33 cellular contexts compared by ENCODE assay signal in the genomic region with DNA sequence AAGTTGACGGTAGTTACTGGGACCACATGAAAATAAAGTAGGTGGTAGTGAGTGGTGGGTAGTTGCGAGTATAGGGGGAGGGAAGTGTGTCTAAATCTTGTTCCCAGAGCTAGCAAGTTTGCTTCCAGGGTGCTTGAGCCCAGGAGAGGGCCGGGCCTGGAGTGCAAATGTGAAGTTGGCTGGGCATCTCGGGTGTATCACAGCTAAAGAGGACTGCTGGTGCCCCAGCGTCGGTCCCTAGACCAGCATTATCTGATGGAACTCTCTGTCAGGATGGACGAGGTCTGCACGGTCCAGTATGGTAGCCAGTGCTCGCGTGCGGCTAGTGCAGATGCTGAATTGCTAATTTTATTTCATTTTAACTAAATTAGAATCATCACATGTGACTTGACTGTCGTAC.
"Had no signal": no experiment of that assay in that cellular context is flagged by ENCODE, and none has a peak within 500 bp of the region (broad histone marks: within the 10 kb centered on the region; RNA-seq: fewer than 3 reads in every experiment).

No MANE protein-coding gene starts in this region.

- H3K4me1 Mint-ChIP-seq: activated B cell treated with CpG ODN at 0.5 μM for 24 hours; activated CD4-positive, alpha-beta memory T cell treated with anti-CD3 and anti-CD28 coated beads, Interleukin-2, amount 10 ng/mL, durations not matched to agents 7 days and 5 days; activated CD8-positive, alpha-beta memory T cell treated with anti-CD3 and anti-CD28 coated beads, Interleukin-2, amount 10 ng/mL, durations not matched to agents 7 days and 5 days; activated naive CD8-positive, alpha-beta T cell treated with anti-CD3 and anti-CD28 coated beads, Interleukin-2, amount 50 U/mL, for 24 hours; activated T-helper 17 cell treated with anti-CD3 and anti-CD28 coated beads, Interleukin-2, amount 50 U/mL, for 72 hours had no signal

- H3K36me3 ChIP-seq: Peyer's patch had no signal

- H3K27ac Mint-ChIP-seq: activated B cell treated with CpG ODN at 0.5 μM for 24 hours; activated CD4-positive, alpha-beta memory T cell treated with anti-CD3 and anti-CD28 coated beads, Interleukin-2, amount 10 ng/mL, durations not matched to agents 7 days and 5 days; activated CD8-positive, alpha-beta memory T cell treated with anti-CD3 and anti-CD28 coated beads, Interleukin-2, amount 10 ng/mL, durations not matched to agents 7 days and 5 days; activated naive CD8-positive, alpha-beta T cell; activated naive CD8-positive, alpha-beta T cell treated with anti-CD3 and anti-CD28 coated beads, Interleukin-2, amount 50 U/mL, for 24 hours; activated T-cell treated with anti-CD3 and anti-CD28 coated beads, Interleukin-2, amount 50 U/mL, for 72 hours; activated T-helper 17 cell treated with anti-CD3 and anti-CD28 coated beads, Interleukin-2, amount 50 U/mL, for 72 hours; brain had no signal

- H3K27me3 ChIP-seq: Peyer's patch had no signal

- H3K9me3 ChIP-seq: Peyer's patch had no signal

- H3K27ac ChIP-seq: KMS-11, Peyer's patch, SK-N-MC, VCaP had no signal

- ATAC-seq: activated CD8-positive, alpha-beta memory T cell treated with anti-CD3 and anti-CD28 coated beads, Interleukin-2, amount 10 ng/mL, durations not matched to agents 7 days and 5 days; activated naive CD8-positive, alpha-beta T cell treated with anti-CD3 and anti-CD28 coated beads, Interleukin-2, amount 50 U/mL, for 24 hours; activated T-cell treated with anti-CD3 and anti-CD28 coated beads, Interleukin-2, amount 50 U/mL, for 72 hours; activated T-helper 17 cell treated with anti-CD3 and anti-CD28 coated beads, Interleukin-2, amount 50 U/mL, for 72 hours had no signal

- H3K4me3 ChIP-seq: Peyer's patch, SK-N-MC had no signal

- H3K4me2 ChIP-seq: KMS-11 had no signal

- H3K4me1 ChIP-seq: Peyer's patch had no signal

- H3K4me3 Mint-ChIP-seq: activated B cell treated with CpG ODN at 0.5 μM for 24 hours; activated CD4-positive, alpha-beta memory T cell treated with anti-CD3 and anti-CD28 coated beads, Interleukin-2, amount 10 ng/mL, durations not matched to agents 7 days and 5 days; activated CD8-positive, alpha-beta memory T cell treated with anti-CD3 and anti-CD28 coated beads, Interleukin-2, amount 10 ng/mL, durations not matched to agents 7 days and 5 days; activated naive CD8-positive, alpha-beta T cell; activated naive CD8-positive, alpha-beta T cell treated with anti-CD3 and anti-CD28 coated beads, Interleukin-2, amount 50 U/mL, for 24 hours; activated T-cell treated with anti-CD3 and anti-CD28 coated beads, Interleukin-2, amount 50 U/mL, for 72 hours; activated T-helper 17 cell treated with anti-CD3 and anti-CD28 coated beads, Interleukin-2, amount 50 U/mL, for 72 hours; brain had no signal

- DNase-seq: activated B cell treated with CpG ODN at 0.5 μM for 24 hours; activated CD4-positive, alpha-beta memory T cell treated with anti-CD3 and anti-CD28 coated beads, Interleukin-2, amount 10 ng/mL, durations not matched to agents 7 days and 5 days; activated CD4-positive, alpha-beta T cell treated with anti-CD3 and anti-CD28 coated beads for 4 hours; activated CD8-positive, alpha-beta memory T cell treated with anti-CD3 and anti-CD28 coated beads for 24 hours; activated CD8-positive, alpha-beta memory T cell treated with anti-CD3 and anti-CD28 coated beads, Interleukin-2, amount 10 ng/mL, durations not matched to agents 7 days and 5 days; activated gamma-delta T cell; activated naive CD4-positive, alpha-beta T cell treated with Interleukin-2 at 50 U/mL for 16 hours; activated T-cell treated with anti-CD3 and anti-CD28 coated beads, Interleukin-2, amount 50 U/mL, for 1 hour; anterior cingulate cortex; caudate nucleus; cerebellar nuclear complex; MM.1S; MV-4-11; NCI-H1092; NCI-H1436 treated with DMSO at 0.1 percent for 48 hours; NCI-H1694 treated with DMSO at 0.1 percent for 48 hours; NCI-H2029; NCI-H345; NCI-H524 treated with DMSO at 0.1 percent for 48 hours; Peyer's patch; SIG-M5; SW 1271; T-helper 1 cell; T-helper 2 cell; T-helper 9 cell had no signal

- H3K36me3 Mint-ChIP-seq: activated CD8-positive, alpha-beta memory T cell treated with anti-CD3 and anti-CD28 coated beads, Interleukin-2, amount 10 ng/mL, durations not matched to agents 7 days and 5 days; activated naive CD8-positive, alpha-beta T cell had no signal

- H3K27me3 Mint-ChIP-seq: brain had no signal

- H3K9me3 Mint-ChIP-seq: activated B cell treated with CpG ODN at 0.5 μM for 24 hours; activated CD4-positive, alpha-beta memory T cell treated with anti-CD3 and anti-CD28 coated beads, Interleukin-2, amount 10 ng/mL, durations not matched to agents 7 days and 5 days; activated naive CD8-positive, alpha-beta T cell treated with anti-CD3 and anti-CD28 coated beads, Interleukin-2, amount 50 U/mL, for 24 hours; activated T-cell treated with anti-CD3 and anti-CD28 coated beads, Interleukin-2, amount 50 U/mL, for 72 hours; activated T-helper 17 cell treated with anti-CD3 and anti-CD28 coated beads, Interleukin-2, amount 50 U/mL, for 72 hours had no signal
